ENCODE assay signal across 15 cellular contexts in genomic region chr3:185328324-185329004, GRCh38. TPM values are rescaled to one million over a fixed set of nuclear protein-coding genes. Genes with fewer than 3 reads are reported as not detected.
A peak's percentile ranks its signal among the peaks of the same experiment; 100 is the strongest.
DNase-seq lines count a peak whose midpoint lies in the region; ATAC-seq and TF ChIP-seq lines count a peak whose summit lies in the region.
"Had no signal": no experiment of that assay in that cellular context is flagged by ENCODE, and none has a peak within 500 bp of the region (broad histone marks: within the 10 kb centered on the region; RNA-seq: fewer than 3 reads in every experiment).

No MANE protein-coding gene starts in this region.

- H3K79me2 ChIP-seq in Loucy (ENCODE audit: insufficient read depth, low read length): no peaks in the 10 kb centered on the region

- no peaks in the 10 kb centered on the region for H3K27me3 ChIP-seq in Loucy (ENCODE audit: insufficient read depth, low read length, poor library complexity, severe bottlenecking)
- no peaks in the 10 kb centered on the region for H3K27me3 ChIP-seq in liver (ENCODE audit: control insufficient read depth in 4 of 4, insufficient read depth in 4 of 4, low read length in 3 of 4)
- H3K27me3 ChIP-seq in stomach: no peaks in the 10 kb centered on the region
- H3K27me3 ChIP-seq: BE2C, neural progenitor cell, sigmoid colon, SJSA1 had no signal

- H2AFZ ChIP-seq in Loucy (ENCODE audit: low read length): peak overlapping the region; percentile 42; the same call in 1 of the 2 replicates
- H2AFZ ChIP-seq: neural progenitor cell had no signal

- peak; percentile 17 to 44 for TF ChIP-seq RAD21 in liver (IDR thresholded peaks at IDR 0.05)

- no peaks in the 10 kb centered on the region for H3K9me3 ChIP-seq in Loucy (ENCODE audit: insufficient read depth, low read depth, low read length)
- no peaks in the 10 kb centered on the region for H3K9me3 ChIP-seq in liver (ENCODE audit: control insufficient read depth in 4 of 4, low read length in 3 of 4)
- H3K9me3 ChIP-seq in stomach: no peaks in the 10 kb centered on the region
- H3K9me3 ChIP-seq: BE2C, sigmoid colon, SJSA1 had no signal

- TF ChIP-seq POLR2A in stomach (IDR thresholded peaks at IDR 0.05): peak in 1 of 4 donors; percentile 41

- H3K4me3 ChIP-seq in Loucy (ENCODE audit: low read length, poor library complexity, severe bottlenecking) (no peak overlapping the region), choroid plexus epithelial cell (ENCODE audit: low read depth, low read length) (no peak overlapping the region), liver (ENCODE audit: low read depth in 1 of 3, low read length in 3 of 3) (peak overlapping the region; percentile 53 to 74 (median 59)), stomach (peak overlapping the region; percentile 17 to 43 (median 30))
- H3K4me3 ChIP-seq: neural progenitor cell, SJSA1 had no signal

- H3K4me1 ChIP-seq in Loucy (ENCODE audit: insufficient read depth, low read length, poor library complexity, severe bottlenecking) (peaks cover 6% of the 10 kb centered on the region), liver (ENCODE audit: control insufficient read depth in 4 of 4, insufficient read depth in 4 of 4, low read length in 3 of 4) (peaks cover 0 to 24% (median 16%) of the 10 kb centered on the region in 4 donors), stomach (peaks cover 0 to 41% (median 8%) of the 10 kb centered on the region in 4 donors)
- H3K4me1 ChIP-seq: BE2C, neural progenitor cell, SJSA1 had no signal

- H3K4me2 ChIP-seq in Loucy (ENCODE audit: low read depth, low read length, poor library complexity, severe bottlenecking): no peak overlapping the region
- H3K4me2 ChIP-seq: neural progenitor cell had no signal

- peak; percentile 35 for DNase-seq in choroid plexus epithelial cell (ENCODE audit: low read depth)
- peak; percentile 72 for DNase-seq in stomach
- no peak for DNase-seq in cerebellar nuclear complex (lab: John Stamatoyannopoulos, UW)
- DNase-seq in MV-4-11 (lab: John Stamatoyannopoulos, UW): no peak
- DNase-seq: activated CD4-positive, alpha-beta T cell treated with anti-CD3 and anti-CD28 coated beads for 48 hours; activated naive CD4-positive, alpha-beta T cell treated with anti-CD3 and anti-CD28 coated beads for 36 hours; BE2C; NCI-H187; NCI-H446 treated with DMSO at 0.1 percent for 48 hours; sigmoid colon had no signal

- no peak for ATAC-seq in HG02884 (IDR thresholded peaks at IDR 0.05; ENCODE audit: unreplicated experiment)

- H3K9ac ChIP-seq in Loucy (ENCODE audit: low read depth, low read length, poor library complexity, severe bottlenecking): no peak overlapping the region
- H3K9ac ChIP-seq in liver (ENCODE audit: low read depth in 1 of 2, low read length in 2 of 2): peak overlapping the region; percentile 59 to 72
- H3K9ac ChIP-seq: neural progenitor cell had no signal

- WGBS in liver: 27% methylated on average over 10 of the region's 10 CpGs
- 28 to 57% (median 39%) methylated on average over 10 of the region's 10 CpGs for WGBS in stomach, 5 donors

- no peaks in the 10 kb centered on the region for H3F3A ChIP-seq in Loucy (ENCODE audit: low read depth)

- no peaks in the 10 kb centered on the region for H3K9me2 ChIP-seq in Loucy (replicated peaks; ENCODE audit: low read depth, low read length)

- H3K36me3 ChIP-seq in Loucy (ENCODE audit: insufficient read depth, low read length) (no peaks in the 10 kb centered on the region), liver (ENCODE audit: control insufficient read depth in 4 of 4, insufficient read depth in 3 of 4, low read depth in 1 of 4, low read length in 3 of 4) (no peaks in the 10 kb centered on the region), stomach (no peaks in the 10 kb centered on the region)
- H3K36me3 ChIP-seq: BE2C, neural progenitor cell, sigmoid colon, SJSA1 had no signal

- intact Hi-C loops in stomach (cut with DNase I; ENCODE audit: low total_unique reads): no loop called here

- peak overlapping the region; percentile 58 to 72 for H3K27ac ChIP-seq in liver (ENCODE audit: low read depth in 1 of 2, low read length in 2 of 2)
- H3K27ac ChIP-seq in stomach: peak overlapping the region; percentile 71 to 86 (median 74)
- H3K27ac ChIP-seq: neural progenitor cell, SJSA1 had no signal

- H4K20me1 ChIP-seq in Loucy (ENCODE audit: insufficient read depth, low read length, poor library complexity, severe bottlenecking): no peaks in the 10 kb centered on the region

- no peak for TF ChIP-seq EP300 in stomach (IDR thresholded peaks at IDR 0.05)

- TF ChIP-seq CTCF in Loucy (conservative IDR thresholded peaks at IDR 0.05; ENCODE audit: low read length): no peak
- TF ChIP-seq CTCF in choroid plexus epithelial cell (conservative IDR thresholded peaks at IDR 0.05; ENCODE audit: low read depth, low read length): no peak
- no peak for TF ChIP-seq CTCF in liver (IDR thresholded peaks at IDR 0.05; ENCODE audit: low read depth, low read length, missing input control)
- no peak for TF ChIP-seq CTCF in stomach (IDR thresholded peaks at IDR 0.05)

TF ChIP-seq in liver, 16 proteins besides CTCF, POLR2A, EP300 and RAD21:
- TF ChIP-seq MAX (IDR thresholded peaks at IDR 0.05) (peak; percentile 83), ATF3 (IDR thresholded peaks at IDR 0.05) (peak; percentile 46), NR2F2 (IDR thresholded peaks at IDR 0.05) (no peak), HNF4A (conservative IDR thresholded peaks at IDR 0.05) (peak; percentile 88 to 91), YY1 (IDR thresholded peaks at IDR 0.05) (peak; percentile 74), SP1 (IDR thresholded peaks at IDR 0.05) (peak; percentile 76), RXRA (IDR thresholded peaks at IDR 0.05) (peak; percentile 70 to 81), TAF1 (conservative IDR thresholded peaks at IDR 0.05) (peak; percentile 99), FOXA2 (IDR thresholded peaks at IDR 0.05) (peak; percentile 59), ZBTB33 (IDR thresholded peaks at IDR 0.05) (peak; percentile 69), JUND (IDR thresholded peaks at IDR 0.05) (peak; percentile 12 to 74), GABPA (IDR thresholded peaks at IDR 0.05 in 1 of 2, conservative IDR thresholded peaks at IDR 0.05 in 1 of 2) (no peak), EGR1 (IDR thresholded peaks at IDR 0.05; ENCODE audit: low read depth in 2 of 2) (no peak), FOXA1 (IDR thresholded peaks at IDR 0.05) (peak; percentile 32), REST (IDR thresholded peaks at IDR 0.05) (peak; percentile 87), HNF4G (IDR thresholded peaks at IDR 0.05) (peak; percentile 75)
TF ChIP-seq in liver: peak in this region for 13.

RNA-seq across cellular contexts. Expression of gene MAP3K13, which starts 34.5 kb away (rescaled TPM):
- total RNA-seq in liver (10 to 100 TPM; 17.7 to 35.3 TPM), stomach (100 to 1,000 TPM in 1 of 5 donors, 10 to 100 TPM in 4; 11.7 to 315 (median 28.7) TPM)
- polyA plus RNA-seq in liver (10 to 100 TPM; 11.3 to 38.1 TPM), stomach (10 to 100 TPM; 22.8 to 43.5 (median 33.3) TPM)

Comparison
In these comparisons a context has a peak if more than half of its experiments do, and no peak if none do; other contexts are left out.
1. H3K4me3 ChIP-seq: peak in liver (3 of 3) and stomach (4 of 4); none in Loucy (single experiment) and choroid plexus epithelial cell (single experiment).
2. DNase-seq: peak in choroid plexus epithelial cell (single experiment) and stomach (single experiment); none in cerebellar nuclear complex (0 of 2) and MV-4-11 (single experiment).